8 cellular contexts compared by ENCODE assay signal in the genomic region with DNA sequence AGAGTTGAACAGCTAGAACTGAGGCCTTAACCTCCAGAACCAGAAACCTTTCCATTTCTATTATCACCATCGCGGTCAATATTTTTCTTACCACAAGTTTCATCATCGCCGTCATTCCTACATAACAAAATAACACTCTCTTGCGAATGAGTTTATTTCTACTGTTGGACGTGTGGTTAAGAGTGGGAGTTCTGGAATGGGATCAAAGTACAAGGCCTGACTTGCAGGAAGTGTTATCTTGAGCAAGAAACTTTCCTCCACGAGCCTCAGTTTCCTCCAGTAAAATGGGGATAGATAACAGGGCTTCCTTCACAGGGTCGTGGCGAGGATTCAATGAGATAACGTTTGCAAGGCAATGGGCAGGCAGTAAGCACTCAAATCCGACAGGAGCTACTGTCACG. TPM values are rescaled to one million over a fixed set of nuclear protein-coding genes. Genes with fewer than 3 reads are reported as not detected.
A peak's percentile ranks its signal among the peaks of the same experiment; 100 is the strongest.
DNase-seq lines count a peak whose midpoint lies in the region; ATAC-seq and TF ChIP-seq lines count a peak whose summit lies in the region.

No MANE protein-coding gene starts in this region.

- TF ChIP-seq CTCF in GM12875 (IDR thresholded peaks at IDR 0.05; ENCODE audit: borderline replicate concordance, insufficient read depth, low read depth, low read length) (no peak), esophagus squamous epithelium (IDR thresholded peaks at IDR 0.05) (no peak), progenitor cell of endocrine pancreas (IDR thresholded peaks at IDR 0.05; ENCODE audit: unreplicated experiment) (no peak)

- H3K4me3 Mint-ChIP-seq in progenitor cell of endocrine pancreas (ENCODE audit: low read depth): peak overlapping the region; percentile 100

- H3K4me3 ChIP-seq in GM12875 (ENCODE audit: low read depth, low read length) (peak overlapping the region; percentile 75), SJSA1 (peak overlapping the region; percentile 75), esophagus squamous epithelium (peak overlapping the region; percentile 82 to 94 (median 93))

- H3K27ac ChIP-seq in SJSA1: peak overlapping the region; percentile 98
- H3K27ac ChIP-seq in esophagus squamous epithelium: peak overlapping the region; percentile 95 to 98 (median 96)

- 1 to 2% methylated on average over 7 to 11 of the region's 12 CpGs for WGBS in esophagus squamous epithelium, 2 donors

- H3K36me3 Mint-ChIP-seq in progenitor cell of endocrine pancreas (ENCODE audit: insufficient read depth): no peaks in the 10 kb centered on the region

- no peaks in the 10 kb centered on the region for H3K27me3 ChIP-seq in SJSA1 (replicated peaks)
- H3K27me3 ChIP-seq in esophagus squamous epithelium: no peaks in the 10 kb centered on the region

- H3K4me1 Mint-ChIP-seq in progenitor cell of endocrine pancreas (ENCODE audit: low read depth): peaks cover 24% of the 10 kb centered on the region

- no peak for ATAC-seq in HG02938 (IDR thresholded peaks at IDR 0.05; ENCODE audit: unreplicated experiment)

- H3K36me3 ChIP-seq in SJSA1 (peaks cover 33% of the 10 kb centered on the region), esophagus squamous epithelium (peaks cover 0 to 34% (median 5%) of the 10 kb centered on the region in 3 donors)

- H3K9me3 ChIP-seq in SJSA1 (replicated peaks): no peaks in the 10 kb centered on the region
- H3K9me3 ChIP-seq in esophagus squamous epithelium: no peaks in the 10 kb centered on the region

- DNase-seq in SJSA1 (ENCODE audit: low read depth in 1 of 2, low spot score in 2 of 2): no peak
- no peak for DNase-seq in esophagus squamous epithelium (lab: John Stamatoyannopoulos, UW)
- no peak for DNase-seq in progenitor cell of endocrine pancreas (ENCODE audit: low spot score, unreplicated experiment)
- no peak for DNase-seq in C1 segment of cervical spinal cord (lab: John Stamatoyannopoulos, UW)
- DNase-seq in iPS-NIHi7 (ENCODE audit: extremely low spot score): no peak
- no peak for DNase-seq in COLO668 (lab: John Stamatoyannopoulos, UW; ENCODE audit: unreplicated experiment)

- H3K9me3 Mint-ChIP-seq in progenitor cell of endocrine pancreas (ENCODE audit: low read depth): no peaks in the 10 kb centered on the region

- H3K4me1 ChIP-seq in SJSA1 (replicated peaks): peaks cover 16% of the 10 kb centered on the region
- H3K4me1 ChIP-seq in esophagus squamous epithelium: peaks cover 24 to 79% (median 35%) of the 10 kb centered on the region in 3 donors

- peak overlapping the region; percentile 100 for H3K27ac Mint-ChIP-seq in progenitor cell of endocrine pancreas

- no peak for TF ChIP-seq POLR2A in esophagus squamous epithelium (IDR thresholded peaks at IDR 0.05)

- H3K27me3 Mint-ChIP-seq in progenitor cell of endocrine pancreas: no peaks in the 10 kb centered on the region

- intact Hi-C loops in esophagus squamous epithelium (cut with DNase I): loop anchor here (5.0 to 10.0 kb wide), 3 partner anchors 57 to 534 kb away; partner anchors contain the start of genes ALKBH2 and UNG

RNA-seq across cellular contexts. Expression of gene SART3, which starts 0.7 kb away (rescaled TPM):
- total RNA-seq in SJSA1 (2014; rRNA removed; shearing (Covaris generic)): 48.8 and 57.3 TPM in 2 replicates
- total RNA-seq in esophagus squamous epithelium (10 to 100 TPM; 37.0 to 68.7 (median 48.2) TPM), progenitor cell of endocrine pancreas (74.5 and 87.6 TPM in 2 replicates)

RNA-seq across cellular contexts. Expression of gene ISCU, which starts 2.1 kb away (rescaled TPM):
- total RNA-seq in SJSA1 (2014; rRNA removed; shearing (Covaris generic)): 86.7 and 135 TPM in 2 replicates
- 100 to 1,000 TPM in 1 of 4 donors, 10 to 100 TPM in 3; 50.7 to 132 (median 85.3) TPM for total RNA-seq in esophagus squamous epithelium
- 57.4 and 69.7 TPM in 2 replicates for total RNA-seq in progenitor cell of endocrine pancreas

RNA-seq across cellular contexts. Expression of gene TMEM119, which starts 37.6 kb away (rescaled TPM):
- 225 and 311 TPM in 2 replicates for total RNA-seq in SJSA1 (2014; rRNA removed; shearing (Covaris generic))
- total RNA-seq in esophagus squamous epithelium (1 to 10 TPM in 3 of 4 donors, under 1 TPM in 1; 0.08 to 4.8 (median 2.0) TPM), progenitor cell of endocrine pancreas (0.24 TPM in 1 of 2 replicates, not detected in the other)

RNA-seq across cellular contexts. Expression of gene FICD, which starts 45.2 kb away (rescaled TPM):
- total RNA-seq in SJSA1 (2014; rRNA removed; shearing (Covaris generic)): 6.1 and 11.1 TPM in 2 replicates
- total RNA-seq in esophagus squamous epithelium (1 to 10 TPM; 1.6 to 4.0 (median 2.1) TPM), progenitor cell of endocrine pancreas (3.6 and 3.7 TPM in 2 replicates)

Comparison
In these comparisons a context has a peak if more than half of its experiments do, and no peak if none do; other contexts are left out.
1. RNA of gene TMEM119, which starts 37.6 kb away (total RNA-seq): 225 to 311 TPM in SJSA1; 0.08 to 4.8 TPM in esophagus squamous epithelium and 0.24 TPM in progenitor cell of endocrine pancreas; every median in the first group is over 10 times any median in the second.
2. Peak in every context shown above with its lines, with median percentiles within 50 percentile points of each other: H3K4me3 ChIP-seq.